Comparison of ENCODE assay signal across 1 cellular context in genomic region chr17:64369007-64369893, GRCh38.
TF ChIP-seq lines count a peak whose summit lies in the region.

No MANE protein-coding gene starts in this region.

TF ChIP-seq in HepG2, 621 proteins besides CTCF, POLR2A, EP300 and RAD21 (continued from another document and continues in another):
- TF ChIP-seq ZBTB34 (CRISPR knock-in tag; IDR thresholded peaks at IDR 0.05) = no peak
- no peak for TF ChIP-seq PHB2 (IDR thresholded peaks at IDR 0.05; ENCODE audit: partially characterized antibody)
- TF ChIP-seq TCF7 (IDR thresholded peaks at IDR 0.05; ENCODE audit: low read depth) = peak; percentile 57; the same call in 1 of the 2 replicates
- TF ChIP-seq FOXA3 (CRISPR knock-in tag; IDR thresholded peaks at IDR 0.05) = peak; percentile 20; the same call in 1 of the 2 replicates
- TF ChIP-seq YY1 (IDR thresholded peaks at IDR 0.05; ENCODE audit: insufficient read depth, insufficient replicate concordance, low read depth, low read length) = peak; percentile 77
- no peak for TF ChIP-seq PCBP1 (IDR thresholded peaks at IDR 0.05; ENCODE audit: borderline replicate concordance, low read depth, low read length)
- peak; percentile 27; the same call in 1 of the 3 replicates for TF ChIP-seq MXI1 (IDR thresholded peaks at IDR 0.05; ENCODE audit: borderline replicate concordance, low read depth, low read length)
- no peak for TF ChIP-seq U2AF2 (IDR thresholded peaks at IDR 0.05; ENCODE audit: low read depth, low read length)
- 0 out of 2 replicates have a peak, but pooled peaks have one; percentile 29 for TF ChIP-seq DRAP1 (CRISPR knock-in tag; IDR thresholded peaks at IDR 0.05)
- TF ChIP-seq EEA1 (CRISPR knock-in tag; IDR thresholded peaks at IDR 0.05; ENCODE audit: borderline replicate concordance) = no peak
- 0 out of 2 replicates have a peak, but pooled peaks have one; percentile 24 for TF ChIP-seq FOXO1 (CRISPR knock-in tag; IDR thresholded peaks at IDR 0.05)
- TF ChIP-seq NR2F2 (IDR thresholded peaks at IDR 0.05; ENCODE audit: borderline replicate concordance, low read depth) = peak; percentile 31; the same call in 1 of the 2 replicates
- TF ChIP-seq CC2D1A (CRISPR knock-in tag; IDR thresholded peaks at IDR 0.05) = no peak
- TF ChIP-seq DMAP1 (CRISPR knock-in tag; IDR thresholded peaks at IDR 0.05) = peak; percentile 65
- TF ChIP-seq ZNF530 (CRISPR knock-in tag; IDR thresholded peaks at IDR 0.05; ENCODE audit: low read depth) = no peak
- TF ChIP-seq, protein P1, sequence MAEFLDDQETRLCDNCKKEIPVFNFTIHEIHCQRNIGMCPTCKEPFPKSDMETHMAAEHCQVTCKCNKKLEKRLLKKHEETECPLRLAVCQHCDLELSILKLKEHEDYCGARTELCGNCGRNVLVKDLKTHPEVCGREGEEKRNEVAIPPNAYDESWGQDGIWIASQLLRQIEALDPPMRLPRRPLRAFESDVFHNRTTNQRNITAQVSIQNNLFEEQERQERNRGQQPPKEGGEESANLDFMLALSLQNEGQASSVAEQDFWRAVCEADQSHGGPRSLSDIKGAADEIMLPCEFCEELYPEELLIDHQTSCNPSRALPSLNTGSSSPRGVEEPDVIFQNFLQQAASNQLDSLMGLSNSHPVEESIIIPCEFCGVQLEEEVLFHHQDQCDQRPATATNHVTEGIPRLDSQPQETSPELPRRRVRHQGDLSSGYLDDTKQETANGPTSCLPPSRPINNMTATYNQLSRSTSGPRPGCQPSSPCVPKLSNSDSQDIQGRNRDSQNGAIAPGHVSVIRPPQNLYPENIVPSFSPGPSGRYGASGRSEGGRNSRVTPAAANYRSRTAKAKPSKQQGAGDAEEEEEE (CRISPR knock-in tag; IDR thresholded peaks at IDR 0.05; ENCODE audit: borderline replicate concordance) = no peak; the same call in 1 of the 2 replicates
- TF ChIP-seq, protein P2, sequence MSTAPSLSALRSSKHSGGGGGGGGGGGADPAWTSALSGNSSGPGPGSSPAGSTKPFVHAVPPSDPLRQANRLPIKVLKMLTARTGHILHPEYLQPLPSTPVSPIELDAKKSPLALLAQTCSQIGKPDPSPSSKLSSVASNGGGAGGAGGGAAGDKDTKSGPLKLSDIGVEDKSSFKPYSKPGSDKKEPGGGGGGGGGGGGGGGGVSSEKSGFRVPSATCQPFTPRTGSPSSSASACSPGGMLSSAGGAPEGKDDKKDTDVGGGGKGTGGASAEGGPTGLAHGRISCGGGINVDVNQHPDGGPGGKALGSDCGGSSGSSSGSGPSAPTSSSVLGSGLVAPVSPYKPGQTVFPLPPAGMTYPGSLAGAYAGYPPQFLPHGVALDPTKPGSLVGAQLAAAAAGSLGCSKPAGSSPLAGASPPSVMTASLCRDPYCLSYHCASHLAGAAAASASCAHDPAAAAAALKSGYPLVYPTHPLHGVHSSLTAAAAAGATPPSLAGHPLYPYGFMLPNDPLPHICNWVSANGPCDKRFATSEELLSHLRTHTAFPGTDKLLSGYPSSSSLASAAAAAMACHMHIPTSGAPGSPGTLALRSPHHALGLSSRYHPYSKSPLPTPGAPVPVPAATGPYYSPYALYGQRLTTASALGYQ (CRISPR knock-in tag; IDR thresholded peaks at IDR 0.05) = 0 out of 2 replicates have a peak, but pooled peaks have one; percentile 53
- TF ChIP-seq, protein P3, sequence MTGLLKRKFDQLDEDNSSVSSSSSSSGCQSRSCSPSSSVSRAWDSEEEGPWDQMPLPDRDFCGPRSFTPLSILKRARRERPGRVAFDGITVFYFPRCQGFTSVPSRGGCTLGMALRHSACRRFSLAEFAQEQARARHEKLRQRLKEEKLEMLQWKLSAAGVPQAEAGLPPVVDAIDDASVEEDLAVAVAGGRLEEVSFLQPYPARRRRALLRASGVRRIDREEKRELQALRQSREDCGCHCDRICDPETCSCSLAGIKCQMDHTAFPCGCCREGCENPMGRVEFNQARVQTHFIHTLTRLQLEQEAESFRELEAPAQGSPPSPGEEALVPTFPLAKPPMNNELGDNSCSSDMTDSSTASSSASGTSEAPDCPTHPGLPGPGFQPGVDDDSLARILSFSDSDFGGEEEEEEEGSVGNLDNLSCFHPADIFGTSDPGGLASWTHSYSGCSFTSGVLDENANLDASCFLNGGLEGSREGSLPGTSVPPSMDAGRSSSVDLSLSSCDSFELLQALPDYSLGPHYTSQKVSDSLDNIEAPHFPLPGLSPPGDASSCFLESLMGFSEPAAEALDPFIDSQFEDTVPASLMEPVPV (CRISPR knock-in tag; IDR thresholded peaks at IDR 0.05) = peak; percentile 49; the same call in 1 of the 2 replicates
- 0 out of 2 replicates have a peak, but pooled peaks have one; percentile 15 for TF ChIP-seq DPF2 (CRISPR knock-in tag; IDR thresholded peaks at IDR 0.05; ENCODE audit: borderline replicate concordance, low read depth)
- TF ChIP-seq, protein P4, sequence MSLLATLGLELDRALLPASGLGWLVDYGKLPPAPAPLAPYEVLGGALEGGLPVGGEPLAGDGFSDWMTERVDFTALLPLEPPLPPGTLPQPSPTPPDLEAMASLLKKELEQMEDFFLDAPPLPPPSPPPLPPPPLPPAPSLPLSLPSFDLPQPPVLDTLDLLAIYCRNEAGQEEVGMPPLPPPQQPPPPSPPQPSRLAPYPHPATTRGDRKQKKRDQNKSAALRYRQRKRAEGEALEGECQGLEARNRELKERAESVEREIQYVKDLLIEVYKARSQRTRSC (CRISPR knock-in tag; IDR thresholded peaks at IDR 0.05; ENCODE audit: low read depth) = no peak
- TF ChIP-seq ZNF124 (CRISPR knock-in tag; IDR thresholded peaks at IDR 0.05) = no peak
- TF ChIP-seq ZNF256 (CRISPR knock-in tag; conservative IDR thresholded peaks at IDR 0.05) = no peak
- TF ChIP-seq, protein P5, sequence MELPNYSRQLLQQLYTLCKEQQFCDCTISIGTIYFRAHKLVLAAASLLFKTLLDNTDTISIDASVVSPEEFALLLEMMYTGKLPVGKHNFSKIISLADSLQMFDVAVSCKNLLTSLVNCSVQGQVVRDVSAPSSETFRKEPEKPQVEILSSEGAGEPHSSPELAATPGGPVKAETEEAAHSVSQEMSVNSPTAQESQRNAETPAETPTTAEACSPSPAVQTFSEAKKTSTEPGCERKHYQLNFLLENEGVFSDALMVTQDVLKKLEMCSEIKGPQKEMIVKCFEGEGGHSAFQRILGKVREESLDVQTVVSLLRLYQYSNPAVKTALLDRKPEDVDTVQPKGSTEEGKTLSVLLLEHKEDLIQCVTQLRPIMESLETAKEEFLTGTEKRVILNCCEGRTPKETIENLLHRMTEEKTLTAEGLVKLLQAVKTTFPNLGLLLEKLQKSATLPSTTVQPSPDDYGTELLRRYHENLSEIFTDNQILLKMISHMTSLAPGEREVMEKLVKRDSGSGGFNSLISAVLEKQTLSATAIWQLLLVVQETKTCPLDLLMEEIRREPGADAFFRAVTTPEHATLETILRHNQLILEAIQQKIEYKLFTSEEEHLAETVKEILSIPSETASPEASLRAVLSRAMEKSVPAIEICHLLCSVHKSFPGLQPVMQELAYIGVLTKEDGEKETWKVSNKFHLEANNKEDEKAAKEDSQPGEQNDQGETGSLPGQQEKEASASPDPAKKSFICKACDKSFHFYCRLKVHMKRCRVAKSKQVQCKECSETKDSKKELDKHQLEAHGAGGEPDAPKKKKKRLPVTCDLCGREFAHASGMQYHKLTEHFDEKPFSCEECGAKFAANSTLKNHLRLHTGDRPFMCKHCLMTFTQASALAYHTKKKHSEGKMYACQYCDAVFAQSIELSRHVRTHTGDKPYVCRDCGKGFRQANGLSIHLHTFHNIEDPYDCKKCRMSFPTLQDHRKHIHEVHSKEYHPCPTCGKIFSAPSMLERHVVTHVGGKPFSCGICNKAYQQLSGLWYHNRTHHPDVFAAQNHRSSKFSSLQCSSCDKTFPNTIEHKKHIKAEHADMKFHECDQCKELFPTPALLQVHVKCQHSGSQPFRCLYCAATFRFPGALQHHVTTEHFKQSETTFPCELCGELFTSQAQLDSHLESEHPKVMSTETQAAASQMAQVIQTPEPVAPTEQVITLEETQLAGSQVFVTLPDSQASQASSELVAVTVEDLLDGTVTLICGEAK (IDR thresholded peaks at IDR 0.05) = no peak
- TF ChIP-seq, protein P5 (CRISPR knock-in tag; IDR thresholded peaks at IDR 0.05) = peak; percentile 35; the same call in 1 of the 2 replicates
- TF ChIP-seq ZBTB20 (CRISPR knock-in tag; IDR thresholded peaks at IDR 0.05; ENCODE audit: borderline replicate concordance, low read depth) = peak; percentile 72; the same call in 1 of the 2 replicates
- TF ChIP-seq, protein P6, sequence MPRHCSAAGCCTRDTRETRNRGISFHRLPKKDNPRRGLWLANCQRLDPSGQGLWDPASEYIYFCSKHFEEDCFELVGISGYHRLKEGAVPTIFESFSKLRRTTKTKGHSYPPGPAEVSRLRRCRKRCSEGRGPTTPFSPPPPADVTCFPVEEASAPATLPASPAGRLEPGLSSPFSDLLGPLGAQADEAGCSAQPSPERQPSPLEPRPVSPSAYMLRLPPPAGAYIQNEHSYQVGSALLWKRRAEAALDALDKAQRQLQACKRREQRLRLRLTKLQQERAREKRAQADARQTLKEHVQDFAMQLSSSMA (CRISPR knock-in tag; IDR thresholded peaks at IDR 0.05) = peak; percentile 60; the same call in 1 of the 2 replicates
- TF ChIP-seq, protein P7, sequence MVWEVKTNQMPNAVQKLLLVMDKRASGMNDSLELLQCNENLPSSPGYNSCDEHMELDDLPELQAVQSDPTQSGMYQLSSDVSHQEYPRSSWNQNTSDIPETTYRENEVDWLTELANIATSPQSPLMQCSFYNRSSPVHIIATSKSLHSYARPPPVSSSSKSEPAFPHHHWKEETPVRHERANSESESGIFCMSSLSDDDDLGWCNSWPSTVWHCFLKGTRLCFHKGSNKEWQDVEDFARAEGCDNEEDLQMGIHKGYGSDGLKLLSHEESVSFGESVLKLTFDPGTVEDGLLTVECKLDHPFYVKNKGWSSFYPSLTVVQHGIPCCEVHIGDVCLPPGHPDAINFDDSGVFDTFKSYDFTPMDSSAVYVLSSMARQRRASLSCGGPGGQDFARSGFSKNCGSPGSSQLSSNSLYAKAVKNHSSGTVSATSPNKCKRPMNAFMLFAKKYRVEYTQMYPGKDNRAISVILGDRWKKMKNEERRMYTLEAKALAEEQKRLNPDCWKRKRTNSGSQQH (CRISPR knock-in tag; IDR thresholded peaks at IDR 0.05; ENCODE audit: low read depth) = 0 out of 2 replicates have a peak, but pooled peaks have one; percentile 67
- 0 out of 2 replicates have a peak, but pooled peaks have one; percentile 43 for TF ChIP-seq ZNF317 (CRISPR knock-in tag; IDR thresholded peaks at IDR 0.05)
- TF ChIP-seq ZNF33B (CRISPR knock-in tag; IDR thresholded peaks at IDR 0.05) = peak; percentile 48; the same call in 1 of the 2 replicates
- TF ChIP-seq MNT (IDR thresholded peaks at IDR 0.05) = peak; percentile 57
- TF ChIP-seq, protein P8, sequence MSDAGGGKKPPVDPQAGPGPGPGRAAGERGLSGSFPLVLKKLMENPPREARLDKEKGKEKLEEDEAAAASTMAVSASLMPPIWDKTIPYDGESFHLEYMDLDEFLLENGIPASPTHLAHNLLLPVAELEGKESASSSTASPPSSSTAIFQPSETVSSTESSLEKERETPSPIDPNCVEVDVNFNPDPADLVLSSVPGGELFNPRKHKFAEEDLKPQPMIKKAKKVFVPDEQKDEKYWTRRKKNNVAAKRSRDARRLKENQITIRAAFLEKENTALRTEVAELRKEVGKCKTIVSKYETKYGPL (CRISPR knock-in tag; IDR thresholded peaks at IDR 0.05) = no peak
- TF ChIP-seq ZNF263 (CRISPR knock-in tag; IDR thresholded peaks at IDR 0.05) = peak; percentile 87
- no peak for TF ChIP-seq SP5 (CRISPR knock-in tag; IDR thresholded peaks at IDR 0.05; ENCODE audit: borderline replicate concordance, low read depth)
